8 cellular contexts compared by ENCODE assay signal in the genomic region with DNA sequence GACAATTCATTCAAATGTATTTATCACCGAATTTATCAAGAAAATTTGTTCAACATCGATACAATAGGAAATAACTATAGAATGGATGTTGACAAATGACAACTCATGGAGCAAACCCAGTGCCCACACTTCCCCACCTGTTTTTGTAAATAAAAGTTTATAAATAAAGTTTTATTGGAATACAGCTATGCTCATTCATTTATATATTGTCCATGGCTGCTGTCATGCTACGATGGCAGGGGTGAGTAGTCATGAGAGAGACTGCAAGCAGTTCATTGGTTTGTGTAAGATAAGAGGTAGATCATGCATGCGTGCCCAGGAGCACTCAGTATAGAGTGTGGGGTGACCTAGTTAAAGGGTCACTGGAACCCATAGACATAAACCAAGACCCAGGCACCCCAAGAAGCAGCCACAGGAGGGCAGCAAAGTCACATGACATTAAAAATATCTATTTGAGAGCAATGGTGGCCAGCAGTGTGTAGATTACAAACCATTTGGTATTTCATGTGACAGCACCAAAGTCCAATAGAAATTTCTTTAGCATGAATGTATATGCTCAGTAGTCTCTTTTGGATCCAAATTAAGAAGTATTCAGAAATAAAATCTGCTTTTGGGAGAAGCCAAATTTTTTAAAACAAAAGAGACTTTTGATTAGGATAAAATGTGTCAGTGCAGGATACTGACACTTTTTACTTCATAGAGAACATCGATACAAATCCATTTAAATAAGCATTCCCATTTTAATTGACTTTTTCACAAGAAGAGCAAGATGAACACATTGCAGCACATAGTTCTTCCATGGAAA.
DNase-seq lines count a peak whose midpoint lies in the region; ATAC-seq and TF ChIP-seq lines count a peak whose summit lies in the region.

No MANE protein-coding gene starts in this region.

- H3K4me3 ChIP-seq in AG04450 (ENCODE audit: low read depth, low read length) (no peak overlapping the region), OCI-LY1 (ENCODE audit: low read depth, low read length, poor library complexity, severe bottlenecking) (no peak overlapping the region), ovary (no peak overlapping the region)

- ATAC-seq in HG03520 (IDR thresholded peaks at IDR 0.05; ENCODE audit: unreplicated experiment): no peak
- ATAC-seq in GM21825 (IDR thresholded peaks at IDR 0.05; ENCODE audit: unreplicated experiment): no peak

- H3K27me3 Mint-ChIP-seq in endothelial cell (ENCODE audit: unreplicated experiment): peaks cover 1% of the 10 kb centered on the region

- H3K4me2 ChIP-seq in OCI-LY1 (ENCODE audit: low read length): no peak overlapping the region

- H3K9ac ChIP-seq in OCI-LY1 (ENCODE audit: low read length): no peak overlapping the region

- WGBS in ovary, 3 donors: 91 to 93% (median 92%) methylated on average over 5 of the region's 5 CpGs

- H3K9me3 ChIP-seq in AG04450 (ENCODE audit: control insufficient read depth, insufficient read depth, low read length) (no peaks in the 10 kb centered on the region), OCI-LY1 (ENCODE audit: low read length) (no peaks in the 10 kb centered on the region), ovary (no peaks in the 10 kb centered on the region)

- no peaks in the 10 kb centered on the region for H3K9me3 Mint-ChIP-seq in endothelial cell (ENCODE audit: unreplicated experiment)

- no peaks in the 10 kb centered on the region for H3K4me1 ChIP-seq in OCI-LY1 (ENCODE audit: insufficient read depth, low read length, severe bottlenecking)
- H3K4me1 ChIP-seq in ovary (ENCODE audit: insufficient read depth): peaks cover 1% of the 10 kb centered on the region

- H3K4me1 Mint-ChIP-seq in endothelial cell (ENCODE audit: unreplicated experiment): no peaks in the 10 kb centered on the region

- no peaks in the 10 kb centered on the region for H3K36me3 ChIP-seq in OCI-LY1 (ENCODE audit: insufficient read depth, low read length)
- no peaks in the 10 kb centered on the region for H3K36me3 ChIP-seq in ovary

- DNase-seq in AG04450 (ENCODE audit: low read depth, low spot score) (peak; percentile 33), endothelial cell (ENCODE audit: low spot score) (peak; percentile 73), ovary (peak; percentile 11 to 56 (median 43)), NCI-H128 (lab: John Stamatoyannopoulos, UW; ENCODE audit: unreplicated experiment) (no peak)

- H3K9me2 ChIP-seq in OCI-LY1 (ENCODE audit: low read depth, low read length): no peaks in the 10 kb centered on the region

- H2AFZ ChIP-seq in OCI-LY1 (ENCODE audit: low read length): no peak overlapping the region

- H3K79me2 ChIP-seq in OCI-LY1 (ENCODE audit: insufficient read depth, low read length): no peaks in the 10 kb centered on the region

- peak; percentile 85 for TF ChIP-seq CTCF in AG04450 (IDR thresholded peaks at IDR 0.05; ENCODE audit: low read depth, low read length)
- TF ChIP-seq CTCF in GM12872 (IDR thresholded peaks at IDR 0.05; ENCODE audit: insufficient read depth, low read depth, low read length): peak; percentile 37; the same call in 2 of the 3 replicates
- TF ChIP-seq CTCF in OCI-LY1 (IDR thresholded peaks at IDR 0.05; ENCODE audit: low read length): peak; percentile 47; the same call in 1 of the 2 replicates
- TF ChIP-seq CTCF in endothelial cell (IDR thresholded peaks at IDR 0.05; ENCODE audit: unreplicated experiment): peak; percentile 61
- TF ChIP-seq CTCF in ovary (IDR thresholded peaks at IDR 0.05): no peak

- no peaks in the 10 kb centered on the region for H3K27me3 ChIP-seq in AG04450 (ENCODE audit: control insufficient read depth, insufficient read depth, low read length)
- H3K27me3 ChIP-seq in OCI-LY1 (ENCODE audit: insufficient read depth, low read length): no peaks in the 10 kb centered on the region
- no peaks in the 10 kb centered on the region for H3K27me3 ChIP-seq in ovary

- H3F3A ChIP-seq in OCI-LY1 (ENCODE audit: insufficient read depth, low read length): no peaks in the 10 kb centered on the region

- CTCF ChIA-PET in AG04450 (lab: Charles Lee): interaction anchor here (0.6 to 5.4 kb wide), 14 partner anchors 9 to 1329 kb away, joined by 3 to 40 read pairs (median 6); no protein-coding TSS in a partner anchor

- no peak for TF ChIP-seq POLR2A in ovary (IDR thresholded peaks at IDR 0.05)

- no peak for TF ChIP-seq EP300 in ovary (IDR thresholded peaks at IDR 0.05)

- intact Hi-C loops in ovary (cut with DNase I): no loop called here

- H3K27ac ChIP-seq in AG04450 (ENCODE audit: low read depth, low read length): no peak overlapping the region
- H3K27ac ChIP-seq in OCI-LY1 (ENCODE audit: low read depth, low read length, poor library complexity, severe bottlenecking): no peak overlapping the region
- no peak overlapping the region for H3K27ac ChIP-seq in ovary

- H3K4me3 Mint-ChIP-seq in endothelial cell (ENCODE audit: unreplicated experiment): no peak overlapping the region

- POLR2A ChIA-PET in AG04450 (lab: Yijun Ruan, JAX): no interaction called here

- H3K36me3 Mint-ChIP-seq in endothelial cell (ENCODE audit: low read depth, unreplicated experiment): no peaks in the 10 kb centered on the region

- H3K27ac Mint-ChIP-seq in endothelial cell (ENCODE audit: unreplicated experiment): no peak overlapping the region

- H4K20me1 ChIP-seq in OCI-LY1 (ENCODE audit: insufficient read depth, low read length): no peaks in the 10 kb centered on the region

Comparison
In these comparisons a context has a peak if more than half of its experiments do, and no peak if none do; other contexts are left out.
1. CTCF ChIP-seq: peak in AG04450 (single experiment), GM12872 (single experiment), OCI-LY1 (single experiment) and endothelial cell (single experiment); none in ovary (0 of 3).